18 cellular contexts compared by ENCODE assay signal in the genomic region with DNA sequence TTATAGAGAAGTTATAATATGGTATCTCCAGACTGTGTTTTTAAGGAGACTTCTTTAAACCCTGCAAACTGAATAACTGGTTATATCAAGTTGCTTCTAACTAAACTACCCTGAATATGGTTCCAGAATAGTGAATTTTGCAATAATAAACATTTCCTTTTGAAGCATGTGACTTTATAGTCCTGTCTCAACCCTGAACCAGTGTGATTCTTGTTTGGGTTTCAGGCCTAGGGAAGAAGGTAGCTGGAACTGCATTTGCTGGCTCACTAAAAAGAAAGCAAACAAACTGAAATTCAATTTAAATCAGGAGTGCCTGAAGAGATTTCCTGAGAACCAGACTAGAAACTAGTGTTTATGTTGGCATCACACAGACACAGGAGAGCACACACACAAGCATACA.
"Had no signal": no experiment of that assay in that cellular context is flagged by ENCODE, and none has a peak within 500 bp of the region (broad histone marks: within the 10 kb centered on the region; RNA-seq: fewer than 3 reads in every experiment).

No MANE protein-coding gene starts in this region.

- H3K4me1 Mint-ChIP-seq: activated T-helper 17 cell treated with anti-CD3 and anti-CD28 coated beads, Interleukin-2, amount 50 U/mL, for 72 hours; stimulated activated memory B cell treated with anti-CD40 and anti-IgM and Interleukin-4, amounts not matched to agents 10 μg/mL and 1 μg/mL and 100 μg/mL, for 72 hours had no signal

- H3K4me3 Mint-ChIP-seq: activated T-helper 17 cell treated with anti-CD3 and anti-CD28 coated beads, Interleukin-2, amount 50 U/mL, for 72 hours; stimulated activated memory B cell treated with anti-CD40 and anti-IgM and Interleukin-4, amounts not matched to agents 10 μg/mL and 1 μg/mL and 100 μg/mL, for 72 hours had no signal

- DNase-seq: activated CD4-positive, alpha-beta T cell treated with anti-CD3 and anti-CD28 coated beads, Interleukin-2, amount 50 U/mL, for 48 hours; activated CD4-positive, CD25-positive, alpha-beta regulatory T cell treated with anti-CD3 and anti-CD28 coated beads, Interleukin-2, amount 50 U/mL, for 72 hours; activated naive CD4-positive, alpha-beta T cell treated with Interleukin-2 at 50 U/mL for 16 hours; esophagus squamous epithelium; foreskin melanocyte; heart left ventricle; left colon; midbrain; retina; T-helper 9 cell had no signal

- H3K4me3 ChIP-seq: cardiac muscle cell, esophagus squamous epithelium, heart left ventricle, SK-N-MC, tibial nerve had no signal

- H3K9me3 Mint-ChIP-seq: activated T-helper 17 cell treated with anti-CD3 and anti-CD28 coated beads, Interleukin-2, amount 50 U/mL, for 72 hours; stimulated activated memory B cell treated with anti-CD40 and anti-IgM and Interleukin-4, amounts not matched to agents 10 μg/mL and 1 μg/mL and 100 μg/mL, for 72 hours had no signal

- H3K27ac ChIP-seq: cardiac muscle cell, parathyroid adenoma, SK-N-MC had no signal

- ATAC-seq: activated T-helper 17 cell treated with anti-CD3 and anti-CD28 coated beads, Interleukin-2, amount 50 U/mL, for 72 hours; heart left ventricle; left colon; stimulated activated memory B cell treated with anti-CD40 and anti-IgM and Interleukin-4, amounts not matched to agents 10 μg/mL and 1 μg/mL and 100 μg/mL, for 72 hours had no signal

- H3K9me3 ChIP-seq: esophagus squamous epithelium, heart left ventricle, tibial nerve had no signal

- FAIRE-seq: astrocyte, colon had no signal

- H3K36me3 ChIP-seq: cardiac muscle cell, esophagus squamous epithelium, heart left ventricle, tibial nerve had no signal

- H3K36me3 Mint-ChIP-seq: stimulated activated memory B cell treated with anti-CD40 and anti-IgM and Interleukin-4, amounts not matched to agents 10 μg/mL and 1 μg/mL and 100 μg/mL, for 72 hours had no signal

- H3K27ac Mint-ChIP-seq: activated T-helper 17 cell treated with anti-CD3 and anti-CD28 coated beads, Interleukin-2, amount 50 U/mL, for 72 hours; stimulated activated memory B cell treated with anti-CD40 and anti-IgM and Interleukin-4, amounts not matched to agents 10 μg/mL and 1 μg/mL and 100 μg/mL, for 72 hours had no signal

- H3K4me1 ChIP-seq: parathyroid adenoma had no signal
